In the genomic region with DNA sequence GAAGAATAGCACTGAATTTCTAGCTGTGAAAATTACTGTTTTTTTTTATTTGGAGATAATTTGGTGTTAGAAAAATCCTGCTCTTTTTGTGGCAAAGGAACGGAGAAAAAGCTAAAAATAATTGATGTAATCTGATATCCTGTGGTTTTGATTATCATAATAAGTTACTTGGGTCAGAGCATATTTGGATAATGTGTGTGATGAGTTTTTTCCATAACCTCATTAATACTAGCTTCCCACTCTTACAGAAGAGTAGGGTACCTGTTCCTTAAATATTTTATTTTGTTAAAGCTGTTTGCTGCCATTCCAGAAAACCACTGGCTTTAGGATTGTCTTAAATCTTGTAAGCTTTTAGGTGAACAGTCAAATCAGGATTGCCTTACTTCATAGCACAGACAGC, we compare ENCODE assay signal across 28 cellular contexts. TPM values are rescaled to one million over a fixed set of nuclear protein-coding genes. Genes with fewer than 3 reads are reported as not detected.
DNase-seq lines count a peak whose midpoint lies in the region; ATAC-seq and TF ChIP-seq lines count a peak whose summit lies in the region.
"Had no signal": no experiment of that assay in that cellular context is flagged by ENCODE, and none has a peak within 500 bp of the region (broad histone marks: within the 10 kb centered on the region; RNA-seq: fewer than 3 reads in every experiment).

No MANE protein-coding gene starts in this region.

- H3K18ac ChIP-seq in IMR-90 (ENCODE audit: low read depth, low read length) = no peak overlapping the region

- POLR2A ChIA-PET in IMR-90 (lab: Charles Lee; ENCODE audit: unreplicated experiment) = no interaction called here

- H3K9ac ChIP-seq in IMR-90 (ENCODE audit: low read depth, low read length) = no peak overlapping the region

- H3K4ac ChIP-seq in IMR-90 (ENCODE audit: low read depth, low read length) = no peak overlapping the region

- no peak overlapping the region for H4K8ac ChIP-seq in IMR-90 (ENCODE audit: low read depth in 2 of 2, low read length in 2 of 2)

- no peak for TF ChIP-seq POLR2A in IMR-90 (IDR thresholded peaks at IDR 0.05; ENCODE audit: low read depth, low read length)

- H2BK20ac ChIP-seq in IMR-90 (ENCODE audit: low read depth, low read length) = no peak overlapping the region

- 0 out of 2 replicates have a peak, but pooled peaks cover 2% of the 10 kb centered on the region for H3K4me1 ChIP-seq in IMR-90 (ENCODE audit: control insufficient read depth, insufficient read depth, low read length)

- no peak overlapping the region for H2AFZ ChIP-seq in IMR-90 (replicated peaks; ENCODE audit: low read length, poor library complexity)
- H2AFZ ChIP-seq: PC-9 had no signal

- H3K4me3 ChIP-seq in IMR-90 (ENCODE audit: insufficient read depth, low read depth, low read length) = no peak overlapping the region
- H3K4me3 ChIP-seq in fibroblast of the aortic adventitia (ENCODE audit: low read depth, low read length) = no peak overlapping the region
- H3K4me3 ChIP-seq: adrenal gland, pancreas, PC-9, skin epidermis, upper lobe of right lung had no signal

- no peak overlapping the region for H3K23ac ChIP-seq in IMR-90 (ENCODE audit: low read depth, low read length)

- no peaks in the 10 kb centered on the region for H3K9me3 ChIP-seq in IMR-90 (ENCODE audit: control insufficient read depth, insufficient read depth, low read length)
- H3K9me3 ChIP-seq: adrenal gland, pancreas, upper lobe of right lung had no signal

- TF ChIP-seq CTCF in IMR-90 (conservative IDR thresholded peaks at IDR 0.05; ENCODE audit: low read depth, low read length) (no peak), fibroblast of the aortic adventitia (IDR thresholded peaks at IDR 0.05; ENCODE audit: insufficient read depth, low read length) (no peak)

- H2AK9ac ChIP-seq in IMR-90 (replicated peaks; ENCODE audit: low read depth, low read length, poor library complexity) = no peak overlapping the region

- H2AK5ac ChIP-seq in IMR-90 (ENCODE audit: low read depth, low read length) = no peak overlapping the region

- peaks cover 18% of the 10 kb centered on the region; the same call in 1 of the 2 replicates for H4K20me1 ChIP-seq in IMR-90 (ENCODE audit: insufficient read depth, low read length)

- dilution Hi-C loops in IMR-90 (cut with HindIII; ENCODE audit: low sequenced_read_pairs, unreplicated experiment) = no loop called here

- no peak overlapping the region for H3K4me3 Mint-ChIP-seq in activated naive CD8-positive, alpha-beta T cell treated with anti-CD3 and anti-CD28 coated beads, Interleukin-2, amount 50 U/mL, for 24 hours
- H3K4me3 Mint-ChIP-seq: memory B cell; stimulated activated naive B cell treated with anti-CD40 and anti-IgM and Interleukin-4, amounts not matched to agents 10 μg/mL and 1 μg/mL and 100 μg/mL, for 72 hours; T-helper 2 cell treated with Interferon-gamma antibody and Interleukin-4, amounts not matched to agents 5 μg/mL and 100 μg/mL, for 36 hours had no signal

- H3K4me1 Mint-ChIP-seq in activated naive CD8-positive, alpha-beta T cell treated with anti-CD3 and anti-CD28 coated beads, Interleukin-2, amount 50 U/mL, for 24 hours = peaks cover 41% of the 10 kb centered on the region

- no TSS peak for BruUV-seq in IMR-90 (replicated peaks; lab: Mats Ljungman, UMichigan)

- H4K91ac ChIP-seq in IMR-90 (ENCODE audit: insufficient read depth, low read depth, low read length) = no peak overlapping the region

- no peaks in the 10 kb centered on the region for H3K27me3 Mint-ChIP-seq in activated naive CD8-positive, alpha-beta T cell treated with anti-CD3 and anti-CD28 coated beads, Interleukin-2, amount 50 U/mL, for 24 hours
- H3K27me3 Mint-ChIP-seq: memory B cell; stimulated activated naive B cell treated with anti-CD40 and anti-IgM and Interleukin-4, amounts not matched to agents 10 μg/mL and 1 μg/mL and 100 μg/mL, for 72 hours had no signal

- H3K27ac Mint-ChIP-seq in activated naive CD8-positive, alpha-beta T cell treated with anti-CD3 and anti-CD28 coated beads, Interleukin-2, amount 50 U/mL, for 24 hours = peak overlapping the region; percentile 50
- H3K27ac Mint-ChIP-seq: memory B cell; stimulated activated naive B cell treated with anti-CD40 and anti-IgM and Interleukin-4, amounts not matched to agents 10 μg/mL and 1 μg/mL and 100 μg/mL, for 72 hours had no signal

- H2BK5ac ChIP-seq in IMR-90 (ENCODE audit: low read depth, low read length, poor library complexity, severe bottlenecking) = no peak overlapping the region

- in situ Hi-C loops in IMR-90 (cut with MboI; ENCODE audit: low sequenced_read_pairs) = loop anchor here (25.0 kb wide), 1 partner anchor 699 kb away; no protein-coding TSS in a partner anchor

- CTCF ChIA-PET in IMR-90 (lab: Yijun Ruan, JAX) = no interaction called here

- ATAC-seq in IMR-90 (ENCODE audit: low read depth) = no peak
- ATAC-seq in activated naive CD8-positive, alpha-beta T cell treated with anti-CD3 and anti-CD28 coated beads, Interleukin-2, amount 50 U/mL, for 24 hours = no peak
- ATAC-seq: left lobe of liver; pancreas; stimulated activated naive B cell treated with anti-CD40 and anti-IgM and Interleukin-4, amounts not matched to agents 10 μg/mL and 1 μg/mL and 100 μg/mL, for 72 hours; upper lobe of right lung had no signal

- WGBS in IMR-90 (ENCODE audit: extremely low coverage in 2 of 2, insufficient read length in 1 of 2), 2 experiments = no CpG with 5 or more reads among the region's 1 CpG

- H2BK120ac ChIP-seq in IMR-90 (ENCODE audit: low read depth, low read length) = no peak overlapping the region

- H3K27ac ChIP-seq in IMR-90 (ENCODE audit: insufficient read depth, low read length) = no peak overlapping the region
- H3K27ac ChIP-seq: brain microvascular endothelial cell, pancreas, PC-9, skin epidermis, upper lobe of right lung, WERI-Rb-1 had no signal

- peaks cover 20 to 70% of the 10 kb centered on the region in 2 experiments for H3K79me1 ChIP-seq in IMR-90 (ENCODE audit: low read depth in 1 of 2, low read length in 2 of 2)

- H3K9me1 ChIP-seq in IMR-90 (ENCODE audit: insufficient read depth, low read length) = peaks cover 8% of the 10 kb centered on the region; the same call in 1 of the 2 replicates

- H4K5ac ChIP-seq in IMR-90 (ENCODE audit: low read depth, low read length) = no peak overlapping the region

- no peak overlapping the region for H2BK15ac ChIP-seq in IMR-90 (ENCODE audit: low read depth, low read length)

- no peaks in the 10 kb centered on the region for H3K27me3 ChIP-seq in IMR-90 (ENCODE audit: control insufficient read depth, insufficient read depth, low read length)
- H3K27me3 ChIP-seq: adrenal gland, brain microvascular endothelial cell, pancreas, upper lobe of right lung had no signal

- no peak overlapping the region for H3K14ac ChIP-seq in IMR-90 (replicated peaks; ENCODE audit: low read depth, low read length)

- no peaks in the 10 kb centered on the region for H3K9me3 Mint-ChIP-seq in activated naive CD8-positive, alpha-beta T cell treated with anti-CD3 and anti-CD28 coated beads, Interleukin-2, amount 50 U/mL, for 24 hours
- H3K9me3 Mint-ChIP-seq: memory B cell; stimulated activated naive B cell treated with anti-CD40 and anti-IgM and Interleukin-4, amounts not matched to agents 10 μg/mL and 1 μg/mL and 100 μg/mL, for 72 hours; T-helper 2 cell treated with Interferon-gamma antibody and Interleukin-4, amounts not matched to agents 5 μg/mL and 100 μg/mL, for 36 hours had no signal

- DNase-seq in EH (ENCODE audit: low read depth) (peak; percentile 58), IMR-90 (peak; percentile 52), fibroblast of the aortic adventitia (ENCODE audit: low read depth) (peak; percentile 27), NCI-H524 treated with DMSO at 0.1 percent for 48 hours (lab: John Stamatoyannopoulos, UW) (no peak), nucleus accumbens (lab: John Stamatoyannopoulos, UW) (no peak), dermis blood vessel endothelial cell (no peak)
- no peak for DNase-seq in activated naive CD8-positive, alpha-beta T cell treated with anti-CD3 and anti-CD28 coated beads, Interleukin-2, amount 50 U/mL, for 24 hours
- DNase-seq: activated CD4-positive, alpha-beta T cell treated with anti-CD3 and anti-CD28 coated beads for 4 hours; activated gamma-delta T cell; adrenal gland; brain microvascular endothelial cell; C1 segment of cervical spinal cord; COR-L47; glutamatergic neuron; H7; NCI-H2029 treated with DMSO at 0.1 percent for 48 hours; NCI-H226; pancreas; PC-9; retina; Right ventricle myocardium superior; stimulated activated naive B cell treated with anti-CD40 and anti-IgM and Interleukin-4, amounts not matched to agents 10 μg/mL and 1 μg/mL and 100 μg/mL, for 72 hours; upper lobe of right lung; WERI-Rb-1 had no signal

- H3K56ac ChIP-seq in IMR-90 (ENCODE audit: extremely low read depth, insufficient read depth, low read length) = no peak overlapping the region

- peaks cover 76% of the 10 kb centered on the region for H3K36me3 Mint-ChIP-seq in activated naive CD8-positive, alpha-beta T cell treated with anti-CD3 and anti-CD28 coated beads, Interleukin-2, amount 50 U/mL, for 24 hours (ENCODE audit: low read depth)

- TF ChIP-seq RAD21 in IMR-90 (IDR thresholded peaks at IDR 0.05; ENCODE audit: low read length) = no peak

- intact Hi-C loops in IMR-90 (cut with micrococcal nuclease) = no loop called here

- peaks cover 36% of the 10 kb centered on the region for H3K36me3 ChIP-seq in IMR-90 (ENCODE audit: control insufficient read depth, insufficient read depth, low read length)

- H3K4me2 ChIP-seq in IMR-90 (ENCODE audit: low read depth, low read length) = no peak overlapping the region
- H3K4me2 ChIP-seq: PC-9 had no signal

TF ChIP-seq in IMR-90, 13 proteins besides CTCF, POLR2A, EP300 and RAD21:
- no peak for TF ChIP-seq MAFK (IDR thresholded peaks at IDR 0.05; ENCODE audit: low read depth, low read length)
TF ChIP-seq in IMR-90: peak in this region for 0.

RNA-seq across cellular contexts. Expression of gene PSMC6, which starts 4.7 kb away (rescaled TPM):
- total RNA-seq in IMR-90 (2012; rRNA removed) (62.9 and 139 TPM in 2 replicates), fibroblast of the aortic adventitia (ENCODE audit: low replicate concordance) (81.2 and 111 TPM in 2 replicates), dermis blood vessel endothelial cell (129 and 168 TPM in 2 replicates)
- polyA plus RNA-seq in IMR-90 (2012; rRNA removed) = 61.3 and 85.4 TPM in 2 replicates
- polyA plus RNA-seq in IMR-90 (2012; cell fraction: cytosol; rRNA removed) = 4.8 and 9.7 TPM in 2 replicates
- polyA plus RNA-seq in IMR-90 (2012; cell fraction: nucleus; rRNA removed; ENCODE audit: low replicate concordance) = 10.1 and 67.5 TPM in 2 replicates

RNA-seq across cellular contexts. Expression of gene ERO1A, which starts 16.3 kb away (rescaled TPM):
- total RNA-seq in IMR-90 (2012; rRNA removed) = 38.0 and 44.6 TPM in 2 replicates
- polyA plus RNA-seq in IMR-90 (2012; rRNA removed) = 23.4 and 29.7 TPM in 2 replicates
- 24.3 and 49.5 TPM in 2 replicates for polyA plus RNA-seq in IMR-90 (2012; cell fraction: cytosol; rRNA removed)
- polyA plus RNA-seq in IMR-90 (2012; cell fraction: nucleus; rRNA removed; ENCODE audit: low replicate concordance) = 8.9 and 20.0 TPM in 2 replicates
- total RNA-seq in fibroblast of the aortic adventitia (ENCODE audit: low replicate concordance) = 75.3 and 123 TPM in 2 replicates
- 105 and 122 TPM in 2 replicates for total RNA-seq in dermis blood vessel endothelial cell

RNA-seq across cellular contexts. Expression of gene STYX, which starts 18.3 kb away (rescaled TPM):
- total RNA-seq in IMR-90 (2012; rRNA removed) (7.5 and 20.0 TPM in 2 replicates), fibroblast of the aortic adventitia (ENCODE audit: low replicate concordance) (9.3 and 50.7 TPM in 2 replicates), dermis blood vessel endothelial cell (23.8 and 25.8 TPM in 2 replicates)
- 4.7 and 5.8 TPM in 2 replicates for polyA plus RNA-seq in IMR-90 (2012; rRNA removed)
- polyA plus RNA-seq in IMR-90 (2012; cell fraction: cytosol; rRNA removed) = 2.0 and 2.2 TPM in 2 replicates
- 1.2 and 2.8 TPM in 2 replicates for polyA plus RNA-seq in IMR-90 (2012; cell fraction: nucleus; rRNA removed; ENCODE audit: low replicate concordance)

Comparison
In these comparisons a context has a peak if more than half of its experiments do, and no peak if none do; other contexts are left out.
1. DNase-seq: peak in EH (single experiment), IMR-90 (single experiment) and fibroblast of the aortic adventitia (single experiment); none in activated naive CD8-positive, alpha-beta T cell treated with anti-CD3 and anti-CD28 coated beads, Interleukin-2, amount 50 U/mL, for 24 hours (single experiment), NCI-H524 treated with DMSO at 0.1 percent for 48 hours (single experiment), nucleus accumbens (0 of 56) and dermis blood vessel endothelial cell (single experiment).